1 cellular context compared by ENCODE assay signal in the genomic region with DNA sequence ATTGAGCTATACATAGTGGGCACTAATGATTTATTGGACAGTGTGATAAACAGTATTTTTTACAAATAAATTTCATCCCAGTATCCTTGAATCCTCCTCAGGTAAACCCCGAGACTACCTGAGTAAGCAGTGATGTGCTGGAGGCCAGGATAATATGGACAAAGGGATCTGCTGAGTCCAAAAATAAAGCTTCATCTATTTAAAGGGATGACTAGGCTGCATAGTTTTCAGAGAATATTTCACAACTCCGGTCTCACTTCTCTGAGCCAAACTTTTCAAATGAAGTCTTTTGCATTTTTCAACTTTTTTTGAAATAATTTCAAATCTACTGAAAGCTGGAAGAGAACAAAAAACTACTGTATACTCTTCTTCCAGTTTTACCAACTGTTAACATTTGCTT.
TF ChIP-seq lines count a peak whose summit lies in the region.

No MANE protein-coding gene starts in this region.

TF ChIP-seq in GM12878, 131 proteins besides CTCF, POLR2A, EP300 and RAD21:
- TF ChIP-seq ZNF384 (IDR thresholded peaks at IDR 0.05; ENCODE audit: borderline replicate concordance, low read depth, low read length) (no peak), SUPT20H (IDR thresholded peaks at IDR 0.05; ENCODE audit: borderline replicate concordance, control insufficient read depth, low read depth, low read length) (no peak), EZH2 (IDR thresholded peaks at IDR 0.05; ENCODE audit: borderline replicate concordance, control insufficient read depth, low read depth, low read length) (no peak), SUZ12 (IDR thresholded peaks at IDR 0.05; ENCODE audit: unreplicated experiment) (no peak), FOXM1 (IDR thresholded peaks at IDR 0.05; ENCODE audit: low read depth, low read length) (no peak), KLF5 (IDR thresholded peaks at IDR 0.05; ENCODE audit: partially characterized antibody) (no peak), IRF4 (IDR thresholded peaks at IDR 0.05; ENCODE audit: low read depth, low read length) (no peak), SPI1 (IDR thresholded peaks at IDR 0.05; ENCODE audit: borderline replicate concordance, insufficient read depth, low read depth, low read length) (no peak), SMAD5 (IDR thresholded peaks at IDR 0.05; ENCODE audit: low read depth) (no peak), ZSCAN29 (IDR thresholded peaks at IDR 0.05) (no peak), RBBP5 (conservative IDR thresholded peaks at IDR 0.05) (no peak), NFYA (IDR thresholded peaks at IDR 0.05; ENCODE audit: borderline replicate concordance, low read depth, low read length) (no peak)
- TF ChIP-seq, protein P1, sequence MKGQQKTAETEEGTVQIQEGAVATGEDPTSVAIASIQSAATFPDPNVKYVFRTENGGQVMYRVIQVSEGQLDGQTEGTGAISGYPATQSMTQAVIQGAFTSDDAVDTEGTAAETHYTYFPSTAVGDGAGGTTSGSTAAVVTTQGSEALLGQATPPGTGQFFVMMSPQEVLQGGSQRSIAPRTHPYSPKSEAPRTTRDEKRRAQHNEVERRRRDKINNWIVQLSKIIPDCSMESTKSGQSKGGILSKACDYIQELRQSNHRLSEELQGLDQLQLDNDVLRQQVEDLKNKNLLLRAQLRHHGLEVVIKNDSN (IDR thresholded peaks at IDR 0.05; ENCODE audit: borderline replicate concordance, extremely low read length, insufficient read depth, low read depth, low read length): no peak
- TF ChIP-seq, protein P2, sequence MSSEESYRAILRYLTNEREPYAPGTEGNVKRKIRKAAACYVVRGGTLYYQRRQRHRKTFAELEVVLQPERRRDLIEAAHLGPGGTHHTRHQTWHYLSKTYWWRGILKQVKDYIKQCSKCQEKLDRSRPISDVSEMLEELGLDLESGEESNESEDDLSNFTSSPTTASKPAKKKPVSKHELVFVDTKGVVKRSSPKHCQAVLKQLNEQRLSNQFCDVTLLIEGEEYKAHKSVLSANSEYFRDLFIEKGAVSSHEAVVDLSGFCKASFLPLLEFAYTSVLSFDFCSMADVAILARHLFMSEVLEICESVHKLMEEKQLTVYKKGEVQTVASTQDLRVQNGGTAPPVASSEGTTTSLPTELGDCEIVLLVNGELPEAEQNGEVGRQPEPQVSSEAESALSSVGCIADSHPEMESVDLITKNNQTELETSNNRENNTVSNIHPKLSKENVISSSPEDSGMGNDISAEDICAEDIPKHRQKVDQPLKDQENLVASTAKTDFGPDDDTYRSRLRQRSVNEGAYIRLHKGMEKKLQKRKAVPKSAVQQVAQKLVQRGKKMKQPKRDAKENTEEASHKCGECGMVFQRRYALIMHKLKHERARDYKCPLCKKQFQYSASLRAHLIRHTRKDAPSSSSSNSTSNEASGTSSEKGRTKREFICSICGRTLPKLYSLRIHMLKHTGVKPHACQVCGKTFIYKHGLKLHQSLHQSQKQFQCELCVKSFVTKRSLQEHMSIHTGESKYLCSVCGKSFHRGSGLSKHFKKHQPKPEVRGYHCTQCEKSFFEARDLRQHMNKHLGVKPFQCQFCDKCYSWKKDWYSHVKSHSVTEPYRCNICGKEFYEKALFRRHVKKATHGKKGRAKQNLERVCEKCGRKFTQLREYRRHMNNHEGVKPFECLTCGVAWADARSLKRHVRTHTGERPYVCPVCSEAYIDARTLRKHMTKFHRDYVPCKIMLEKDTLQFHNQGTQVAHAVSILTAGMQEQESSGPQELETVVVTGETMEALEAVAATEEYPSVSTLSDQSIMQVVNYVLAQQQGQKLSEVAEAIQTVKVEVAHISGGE (CRISPR knock-in tag; IDR thresholded peaks at IDR 0.05): no peak
- TF ChIP-seq, protein P3, sequence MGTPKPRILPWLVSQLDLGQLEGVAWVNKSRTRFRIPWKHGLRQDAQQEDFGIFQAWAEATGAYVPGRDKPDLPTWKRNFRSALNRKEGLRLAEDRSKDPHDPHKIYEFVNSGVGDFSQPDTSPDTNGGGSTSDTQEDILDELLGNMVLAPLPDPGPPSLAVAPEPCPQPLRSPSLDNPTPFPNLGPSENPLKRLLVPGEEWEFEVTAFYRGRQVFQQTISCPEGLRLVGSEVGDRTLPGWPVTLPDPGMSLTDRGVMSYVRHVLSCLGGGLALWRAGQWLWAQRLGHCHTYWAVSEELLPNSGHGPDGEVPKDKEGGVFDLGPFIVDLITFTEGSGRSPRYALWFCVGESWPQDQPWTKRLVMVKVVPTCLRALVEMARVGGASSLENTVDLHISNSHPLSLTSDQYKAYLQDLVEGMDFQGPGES (IDR thresholded peaks at IDR 0.05): no peak
- TF ChIP-seq, protein P4, sequence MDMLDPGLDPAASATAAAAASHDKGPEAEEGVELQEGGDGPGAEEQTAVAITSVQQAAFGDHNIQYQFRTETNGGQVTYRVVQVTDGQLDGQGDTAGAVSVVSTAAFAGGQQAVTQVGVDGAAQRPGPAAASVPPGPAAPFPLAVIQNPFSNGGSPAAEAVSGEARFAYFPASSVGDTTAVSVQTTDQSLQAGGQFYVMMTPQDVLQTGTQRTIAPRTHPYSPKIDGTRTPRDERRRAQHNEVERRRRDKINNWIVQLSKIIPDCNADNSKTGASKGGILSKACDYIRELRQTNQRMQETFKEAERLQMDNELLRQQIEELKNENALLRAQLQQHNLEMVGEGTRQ (IDR thresholded peaks at IDR 0.05; ENCODE audit: borderline replicate concordance, low read depth, low read length): no peak
- TF ChIP-seq, protein P5, sequence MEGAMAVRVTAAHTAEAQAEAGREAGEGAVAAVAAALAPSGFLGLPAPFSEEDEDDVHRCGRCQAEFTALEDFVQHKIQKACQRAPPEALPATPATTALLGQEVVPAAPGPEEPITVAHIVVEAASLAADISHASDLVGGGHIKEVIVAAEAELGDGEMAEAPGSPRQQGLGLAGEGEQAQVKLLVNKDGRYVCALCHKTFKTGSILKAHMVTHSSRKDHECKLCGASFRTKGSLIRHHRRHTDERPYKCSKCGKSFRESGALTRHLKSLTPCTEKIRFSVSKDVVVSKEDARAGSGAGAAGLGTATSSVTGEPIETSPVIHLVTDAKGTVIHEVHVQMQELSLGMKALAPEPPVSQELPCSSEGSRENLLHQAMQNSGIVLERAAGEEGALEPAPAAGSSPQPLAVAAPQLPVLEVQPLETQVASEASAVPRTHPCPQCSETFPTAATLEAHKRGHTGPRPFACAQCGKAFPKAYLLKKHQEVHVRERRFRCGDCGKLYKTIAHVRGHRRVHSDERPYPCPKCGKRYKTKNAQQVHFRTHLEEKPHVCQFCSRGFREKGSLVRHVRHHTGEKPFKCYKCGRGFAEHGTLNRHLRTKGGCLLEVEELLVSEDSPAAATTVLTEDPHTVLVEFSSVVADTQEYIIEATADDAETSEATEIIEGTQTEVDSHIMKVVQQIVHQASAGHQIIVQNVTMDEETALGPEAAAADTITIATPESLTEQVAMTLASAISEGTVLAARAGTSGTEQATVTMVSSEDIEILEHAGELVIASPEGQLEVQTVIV (IDR thresholded peaks at IDR 0.05; ENCODE audit: borderline replicate concordance, partially characterized antibody): no peak
- TF ChIP-seq, protein P6, sequence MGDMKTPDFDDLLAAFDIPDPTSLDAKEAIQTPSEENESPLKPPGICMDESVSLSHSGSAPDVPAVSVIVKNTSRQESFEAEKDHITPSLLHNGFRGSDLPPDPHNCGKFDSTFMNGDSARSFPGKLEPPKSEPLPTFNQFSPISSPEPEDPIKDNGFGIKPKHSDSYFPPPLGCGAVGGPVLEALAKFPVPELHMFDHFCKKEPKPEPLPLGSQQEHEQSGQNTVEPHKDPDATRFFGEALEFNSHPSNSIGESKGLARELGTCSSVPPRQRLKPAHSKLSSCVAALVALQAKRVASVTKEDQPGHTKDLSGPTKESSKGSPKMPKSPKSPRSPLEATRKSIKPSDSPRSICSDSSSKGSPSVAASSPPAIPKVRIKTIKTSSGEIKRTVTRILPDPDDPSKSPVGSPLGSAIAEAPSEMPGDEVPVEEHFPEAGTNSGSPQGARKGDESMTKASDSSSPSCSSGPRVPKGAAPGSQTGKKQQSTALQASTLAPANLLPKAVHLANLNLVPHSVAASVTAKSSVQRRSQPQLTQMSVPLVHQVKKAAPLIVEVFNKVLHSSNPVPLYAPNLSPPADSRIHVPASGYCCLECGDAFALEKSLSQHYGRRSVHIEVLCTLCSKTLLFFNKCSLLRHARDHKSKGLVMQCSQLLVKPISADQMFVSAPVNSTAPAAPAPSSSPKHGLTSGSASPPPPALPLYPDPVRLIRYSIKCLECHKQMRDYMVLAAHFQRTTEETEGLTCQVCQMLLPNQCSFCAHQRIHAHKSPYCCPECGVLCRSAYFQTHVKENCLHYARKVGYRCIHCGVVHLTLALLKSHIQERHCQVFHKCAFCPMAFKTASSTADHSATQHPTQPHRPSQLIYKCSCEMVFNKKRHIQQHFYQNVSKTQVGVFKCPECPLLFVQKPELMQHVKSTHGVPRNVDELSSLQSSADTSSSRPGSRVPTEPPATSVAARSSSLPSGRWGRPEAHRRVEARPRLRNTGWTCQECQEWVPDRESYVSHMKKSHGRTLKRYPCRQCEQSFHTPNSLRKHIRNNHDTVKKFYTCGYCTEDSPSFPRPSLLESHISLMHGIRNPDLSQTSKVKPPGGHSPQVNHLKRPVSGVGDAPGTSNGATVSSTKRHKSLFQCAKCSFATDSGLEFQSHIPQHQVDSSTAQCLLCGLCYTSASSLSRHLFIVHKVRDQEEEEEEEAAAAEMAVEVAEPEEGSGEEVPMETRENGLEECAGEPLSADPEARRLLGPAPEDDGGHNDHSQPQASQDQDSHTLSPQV (IDR thresholded peaks at IDR 0.05): no peak
